ENCODE assay signal across 17 cellular contexts in the genomic region with DNA sequence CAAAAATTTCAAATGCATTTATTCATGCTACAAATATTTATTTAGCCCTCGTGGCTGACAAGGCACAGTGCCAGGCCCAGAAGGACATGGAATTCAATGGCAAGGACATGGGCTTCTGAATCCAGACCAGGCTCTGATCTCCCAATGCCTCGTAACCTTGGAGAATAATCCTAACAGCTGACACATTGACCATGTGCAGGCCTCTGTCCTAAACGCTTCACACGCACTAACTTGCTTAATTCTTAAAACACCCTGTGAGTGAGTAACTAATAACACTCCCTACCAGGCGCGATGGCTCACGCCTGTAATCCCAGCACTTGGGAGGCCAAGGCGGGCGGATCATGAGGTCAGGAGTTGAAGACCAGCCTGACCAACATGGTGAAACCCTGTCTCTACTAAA. TPM values are rescaled to one million over a fixed set of nuclear protein-coding genes. Genes with fewer than 3 reads are reported as not detected.
DNase-seq lines count a peak whose midpoint lies in the region; ATAC-seq and TF ChIP-seq lines count a peak whose summit lies in the region.
"Had no signal": no experiment of that assay in that cellular context is flagged by ENCODE, and none has a peak within 500 bp of the region (broad histone marks: within the 10 kb centered on the region; RNA-seq: fewer than 3 reads in every experiment).

No MANE protein-coding gene starts in this region.

- H3K9me3 ChIP-seq in GM23248 (ENCODE audit: low read depth) (no peaks in the 10 kb centered on the region), RWPE2 (ENCODE audit: severe bottlenecking) (no peaks in the 10 kb centered on the region)
- H3K9me3 ChIP-seq: esophagus squamous epithelium, left ventricle myocardium inferior had no signal

- H3K4me3 ChIP-seq in GM23248 (no peak overlapping the region), RWPE2 (ENCODE audit: severe bottlenecking) (no peak overlapping the region), fibroblast of the aortic adventitia (ENCODE audit: low read depth, low read length) (no peak overlapping the region), retinal pigment epithelial cell (ENCODE audit: low read length) (no peak overlapping the region)
- H3K4me3 ChIP-seq: esophagus squamous epithelium, left ventricle myocardium inferior, PC-9 had no signal

- H3K36me3 ChIP-seq in GM23248 (ENCODE audit: low read depth), result no peaks in the 10 kb centered on the region
- no peaks in the 10 kb centered on the region; the same call in 1 of the 2 replicates for H3K36me3 ChIP-seq in RWPE2 (ENCODE audit: low read depth)
- H3K36me3 ChIP-seq: esophagus squamous epithelium, left ventricle myocardium inferior had no signal

- peaks cover 5% of the 10 kb centered on the region; the same call in 1 of the 2 replicates for H4K20me1 ChIP-seq in GM23248 (ENCODE audit: insufficient read depth)

- TF ChIP-seq CTCF in RWPE2 (IDR thresholded peaks at IDR 0.05; ENCODE audit: poor library complexity, severe bottlenecking) (no peak), fibroblast of the aortic adventitia (IDR thresholded peaks at IDR 0.05; ENCODE audit: insufficient read depth, low read length) (no peak), retinal pigment epithelial cell (conservative IDR thresholded peaks at IDR 0.05; ENCODE audit: low read depth, low read length) (no peak)

- no peak overlapping the region for H3K4me2 ChIP-seq in GM23248 (ENCODE audit: unreplicated experiment)
- H3K4me2 ChIP-seq: PC-9 had no signal

- H3K27me3 ChIP-seq in GM23248 (replicated peaks; ENCODE audit: insufficient read depth) (no peaks in the 10 kb centered on the region), RWPE2 (ENCODE audit: insufficient read depth, poor library complexity, severe bottlenecking) (no peaks in the 10 kb centered on the region)
- H3K27me3 ChIP-seq: esophagus squamous epithelium had no signal

- WGBS in GM23248 (ENCODE audit: low coverage in 1 of 2, low lambda C conversion rate in 2 of 2, missing lambda C conversion rate in 2 of 2), 2 experiments, result 94 to 95% methylated on average over 9 of the region's 9 CpGs

- DNase-seq in GM23248 (peak; percentile 26), RWPE2 (ENCODE audit: low spot score) (no peak), fibroblast of the aortic adventitia (ENCODE audit: low read depth) (peak; percentile 56), retinal pigment epithelial cell (ENCODE audit: low read depth) (peak; percentile 100), DMS 273 treated with DMSO at 0.1 percent for 48 hours (lab: John Stamatoyannopoulos, UW) (no peak)
- DNase-seq in stimulated activated CD4-positive, alpha-beta T cell treated with anti-CD3 and anti-CD28 coated beads, Interleukin-4, amount 100 ng/mL, for 1 hour, result no peak
- DNase-seq: activated effector memory CD4-positive, alpha-beta T cell treated with Interleukin-2 at 50 U/mL for 16 hours; aorta; esophagus squamous epithelium; left ventricle myocardium inferior; NCI-H2029; NCI-H526 treated with DMSO at 0.1 percent for 48 hours; PC-9; stimulated activated CD4-positive, alpha-beta T cell treated with anti-CD3 and anti-CD28 coated beads, Interleukin-15, amount 100 ng/mL, for 24 hours had no signal

- H3K27ac ChIP-seq in GM23248, result no peak overlapping the region
- peak overlapping the region; percentile 17 for H3K27ac ChIP-seq in RWPE2 (ENCODE audit: poor library complexity, severe bottlenecking)
- H3K27ac ChIP-seq: left ventricle myocardium inferior, PC-9 had no signal

- no peak overlapping the region for H2AFZ ChIP-seq in GM23248
- H2AFZ ChIP-seq: PC-9 had no signal

- H3K4me1 ChIP-seq in GM23248 (ENCODE audit: insufficient read depth), result 0 out of 2 replicates have a peak, but pooled peaks cover 5% of the 10 kb centered on the region
- H3K4me1 ChIP-seq in RWPE2 (ENCODE audit: insufficient read depth, poor library complexity, severe bottlenecking), result peaks cover 29% of the 10 kb centered on the region

- in situ Hi-C loops in GM23248 (cut with MboI), result no loop called here

- peaks cover 100% of the 10 kb centered on the region for H3K79me2 ChIP-seq in GM23248 (ENCODE audit: insufficient read depth)

- H3K9me2 ChIP-seq in GM23248 (ENCODE audit: insufficient read depth), result no peaks in the 10 kb centered on the region

- H3K9ac ChIP-seq in GM23248, result no peak overlapping the region

- H3F3A ChIP-seq in GM23248 (ENCODE audit: insufficient read depth), result peaks cover 14% of the 10 kb centered on the region

- ATAC-seq in RWPE2 (ENCODE audit: low read depth), result peak; percentile 85
- ATAC-seq in SK-N-SH treated with all-trans-retinoic acid at 6 μM for 48 hours, result no peak
- no peak for ATAC-seq in GM21390 (IDR thresholded peaks at IDR 0.05; ENCODE audit: unreplicated experiment)

TF ChIP-seq in SK-N-SH treated with all-trans-retinoic acid at 6 μM for 48 hours, 23 proteins besides CTCF, POLR2A, EP300 and RAD21 (continues in another document):
- TF ChIP-seq ZFP3 (CRISPR knock-in tag; IDR thresholded peaks at IDR 0.05) (no peak), CSDC2 (CRISPR knock-in tag; IDR thresholded peaks at IDR 0.05) (no peak), OSR1 (CRISPR knock-in tag; IDR thresholded peaks at IDR 0.05) (no peak), TOX (CRISPR knock-in tag; IDR thresholded peaks at IDR 0.05; ENCODE audit: borderline replicate concordance) (no peak), ESRRG (CRISPR knock-in tag; IDR thresholded peaks at IDR 0.05) (no peak), SNAI2 (CRISPR knock-in tag; IDR thresholded peaks at IDR 0.05) (no peak), ZC3H10 (CRISPR knock-in tag; IDR thresholded peaks at IDR 0.05) (no peak), GLIS3 (CRISPR knock-in tag; IDR thresholded peaks at IDR 0.05) (no peak)
- TF ChIP-seq, protein P1, sequence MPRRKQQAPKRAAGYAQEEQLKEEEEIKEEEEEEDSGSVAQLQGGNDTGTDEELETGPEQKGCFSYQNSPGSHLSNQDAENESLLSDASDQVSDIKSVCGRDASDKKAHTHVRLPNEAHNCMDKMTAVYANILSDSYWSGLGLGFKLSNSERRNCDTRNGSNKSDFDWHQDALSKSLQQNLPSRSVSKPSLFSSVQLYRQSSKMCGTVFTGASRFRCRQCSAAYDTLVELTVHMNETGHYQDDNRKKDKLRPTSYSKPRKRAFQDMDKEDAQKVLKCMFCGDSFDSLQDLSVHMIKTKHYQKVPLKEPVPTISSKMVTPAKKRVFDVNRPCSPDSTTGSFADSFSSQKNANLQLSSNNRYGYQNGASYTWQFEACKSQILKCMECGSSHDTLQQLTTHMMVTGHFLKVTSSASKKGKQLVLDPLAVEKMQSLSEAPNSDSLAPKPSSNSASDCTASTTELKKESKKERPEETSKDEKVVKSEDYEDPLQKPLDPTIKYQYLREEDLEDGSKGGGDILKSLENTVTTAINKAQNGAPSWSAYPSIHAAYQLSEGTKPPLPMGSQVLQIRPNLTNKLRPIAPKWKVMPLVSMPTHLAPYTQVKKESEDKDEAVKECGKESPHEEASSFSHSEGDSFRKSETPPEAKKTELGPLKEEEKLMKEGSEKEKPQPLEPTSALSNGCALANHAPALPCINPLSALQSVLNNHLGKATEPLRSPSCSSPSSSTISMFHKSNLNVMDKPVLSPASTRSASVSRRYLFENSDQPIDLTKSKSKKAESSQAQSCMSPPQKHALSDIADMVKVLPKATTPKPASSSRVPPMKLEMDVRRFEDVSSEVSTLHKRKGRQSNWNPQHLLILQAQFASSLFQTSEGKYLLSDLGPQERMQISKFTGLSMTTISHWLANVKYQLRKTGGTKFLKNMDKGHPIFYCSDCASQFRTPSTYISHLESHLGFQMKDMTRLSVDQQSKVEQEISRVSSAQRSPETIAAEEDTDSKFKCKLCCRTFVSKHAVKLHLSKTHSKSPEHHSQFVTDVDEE (CRISPR knock-in tag; IDR thresholded peaks at IDR 0.05), result no peak
- TF ChIP-seq, protein P2, sequence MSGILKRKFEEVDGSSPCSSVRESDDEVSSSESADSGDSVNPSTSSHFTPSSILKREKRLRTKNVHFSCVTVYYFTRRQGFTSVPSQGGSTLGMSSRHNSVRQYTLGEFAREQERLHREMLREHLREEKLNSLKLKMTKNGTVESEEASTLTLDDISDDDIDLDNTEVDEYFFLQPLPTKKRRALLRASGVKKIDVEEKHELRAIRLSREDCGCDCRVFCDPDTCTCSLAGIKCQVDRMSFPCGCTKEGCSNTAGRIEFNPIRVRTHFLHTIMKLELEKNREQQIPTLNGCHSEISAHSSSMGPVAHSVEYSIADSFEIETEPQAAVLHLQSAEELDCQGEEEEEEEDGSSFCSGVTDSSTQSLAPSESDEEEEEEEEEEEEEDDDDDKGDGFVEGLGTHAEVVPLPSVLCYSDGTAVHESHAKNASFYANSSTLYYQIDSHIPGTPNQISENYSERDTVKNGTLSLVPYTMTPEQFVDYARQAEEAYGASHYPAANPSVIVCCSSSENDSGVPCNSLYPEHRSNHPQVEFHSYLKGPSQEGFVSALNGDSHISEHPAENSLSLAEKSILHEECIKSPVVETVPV (CRISPR knock-in tag; IDR thresholded peaks at IDR 0.05), result no peak
- TF ChIP-seq, protein P3, sequence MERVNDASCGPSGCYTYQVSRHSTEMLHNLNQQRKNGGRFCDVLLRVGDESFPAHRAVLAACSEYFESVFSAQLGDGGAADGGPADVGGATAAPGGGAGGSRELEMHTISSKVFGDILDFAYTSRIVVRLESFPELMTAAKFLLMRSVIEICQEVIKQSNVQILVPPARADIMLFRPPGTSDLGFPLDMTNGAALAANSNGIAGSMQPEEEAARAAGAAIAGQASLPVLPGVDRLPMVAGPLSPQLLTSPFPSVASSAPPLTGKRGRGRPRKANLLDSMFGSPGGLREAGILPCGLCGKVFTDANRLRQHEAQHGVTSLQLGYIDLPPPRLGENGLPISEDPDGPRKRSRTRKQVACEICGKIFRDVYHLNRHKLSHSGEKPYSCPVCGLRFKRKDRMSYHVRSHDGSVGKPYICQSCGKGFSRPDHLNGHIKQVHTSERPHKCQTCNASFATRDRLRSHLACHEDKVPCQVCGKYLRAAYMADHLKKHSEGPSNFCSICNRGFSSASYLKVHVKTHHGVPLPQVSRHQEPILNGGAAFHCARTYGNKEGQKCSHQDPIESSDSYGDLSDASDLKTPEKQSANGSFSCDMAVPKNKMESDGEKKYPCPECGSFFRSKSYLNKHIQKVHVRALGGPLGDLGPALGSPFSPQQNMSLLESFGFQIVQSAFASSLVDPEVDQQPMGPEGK (CRISPR knock-in tag; IDR thresholded peaks at IDR 0.05; ENCODE audit: borderline replicate concordance), result no peak

RNA-seq across cellular contexts. Expression of a gene that starts 33.2 kb away (rescaled TPM):
- 43.2 and 49.1 TPM in 2 replicates for total RNA-seq in GM23248 (2014; rRNA removed; shearing (Covaris generic))
- 42.2 and 47.0 TPM in 2 replicates for polyA plus RNA-seq in GM23248 (2016; fragmentation: Nextera tagmentation; extraction: Ambion mirVana)
- 37.1 and 324 TPM in 2 replicates for total RNA-seq in fibroblast of the aortic adventitia (ENCODE audit: low replicate concordance)
- total RNA-seq: B cell had no signal

Comparison
In these comparisons a context has a peak if more than half of its experiments do, and no peak if none do; other contexts are left out.
1. DNase-seq: peak in GM23248 (single experiment), fibroblast of the aortic adventitia (single experiment) and retinal pigment epithelial cell (single experiment); none in RWPE2 (single experiment), stimulated activated CD4-positive, alpha-beta T cell treated with anti-CD3 and anti-CD28 coated beads, Interleukin-4, amount 100 ng/mL, for 1 hour (single experiment) and DMS 273 treated with DMSO at 0.1 percent for 48 hours (single experiment).